ENCODE assay signal across 15 cellular contexts in genomic region chr11:60184824-60185511, GRCh38. TPM values are rescaled to one million over a fixed set of nuclear protein-coding genes. Genes with fewer than 3 reads are reported as not detected.
DNase-seq lines count a peak whose midpoint lies in the region; ATAC-seq and TF ChIP-seq lines count a peak whose summit lies in the region.
"Had no signal": no experiment of that assay in that cellular context is flagged by ENCODE, and none has a peak within 500 bp of the region (broad histone marks: within the 10 kb centered on the region; RNA-seq: fewer than 3 reads in every experiment).

No MANE protein-coding gene starts in this region.

- H3K27ac Mint-ChIP-seq in Caco-2 (ENCODE audit: unreplicated experiment), result peak overlapping the region; percentile 30
- H3K27ac Mint-ChIP-seq: activated T-helper 17 cell treated with anti-CD3 and anti-CD28 coated beads, Interleukin-2, amount 50 U/mL, for 72 hours had no signal

- no peak overlapping the region for H3K4me3 ChIP-seq in Caco-2 (ENCODE audit: low read depth, low read length)
- H3K4me3 ChIP-seq: body of pancreas, prostate gland had no signal

- 0 out of 2 replicates have a peak, but pooled peaks cover 3% of the 10 kb centered on the region for H3K9me3 ChIP-seq in Caco-2
- H3K9me3 ChIP-seq: body of pancreas, prostate gland had no signal

- intact Hi-C loops in Caco-2 (cut with micrococcal nuclease; ENCODE audit: unreplicated experiment), result no loop called here

- H3K4me1 ChIP-seq in Caco-2, result peaks cover 15% of the 10 kb centered on the region
- H3K4me1 ChIP-seq: body of pancreas, prostate gland had no signal

- BruUV-seq in Caco-2 (replicated peaks; lab: Mats Ljungman, UMichigan), result no TSS peak

- peaks cover 7% of the 10 kb centered on the region for H3K4me1 Mint-ChIP-seq in Caco-2 (ENCODE audit: low read depth, unreplicated experiment)
- H3K4me1 Mint-ChIP-seq: activated T-helper 17 cell treated with anti-CD3 and anti-CD28 coated beads, Interleukin-2, amount 50 U/mL, for 72 hours had no signal

- ATAC-seq in GM21528 (IDR thresholded peaks at IDR 0.05; ENCODE audit: low FRiP score, unreplicated experiment) (peak; percentile 79), GM19023 (IDR thresholded peaks at IDR 0.05; ENCODE audit: unreplicated experiment) (no peak)
- ATAC-seq: activated T-helper 17 cell treated with anti-CD3 and anti-CD28 coated beads, Interleukin-2, amount 50 U/mL, for 72 hours; body of pancreas had no signal

- DNase-seq in Caco-2 (no peak), NOMO-1 treated with DMSO at 0.1 percent for 48 hours (lab: John Stamatoyannopoulos, UW; ENCODE audit: unreplicated experiment) (peak; percentile 98), medulla oblongata (ENCODE audit: extremely low spot score) (peak; percentile 79), NCI-H2171 (lab: John Stamatoyannopoulos, UW) (no peak), T1000 (lab: John Stamatoyannopoulos, UW) (no peak), T-helper 1 cell (no peak)
- DNase-seq: body of pancreas, EL, NCI-H446 had no signal

- POLR2A ChIA-PET in Caco-2 (lab: Charles Lee), result no interaction called here

- peak overlapping the region; percentile 18 for H3K4me3 Mint-ChIP-seq in Caco-2 (ENCODE audit: unreplicated experiment)
- H3K4me3 Mint-ChIP-seq: activated T-helper 17 cell treated with anti-CD3 and anti-CD28 coated beads, Interleukin-2, amount 50 U/mL, for 72 hours had no signal

- no peak for TF ChIP-seq CTCF in Caco-2 (IDR thresholded peaks at IDR 0.05; ENCODE audit: insufficient read depth in 1 of 2, low read depth in 1 of 2, low read length in 1 of 2, severe bottlenecking in 1 of 2, unreplicated experiment in 1 of 2)

- no peaks in the 10 kb centered on the region for H3K27me3 ChIP-seq in Caco-2 (replicated peaks; ENCODE audit: control insufficient read depth, insufficient read depth, low read length)
- H3K27me3 ChIP-seq: body of pancreas had no signal

- H3K36me3 ChIP-seq in Caco-2 (ENCODE audit: control insufficient read depth, insufficient read depth, low read length), result no peaks in the 10 kb centered on the region; the same call in 1 of the 2 replicates
- H3K36me3 ChIP-seq: prostate gland had no signal

- H3K36me3 Mint-ChIP-seq in Caco-2 (ENCODE audit: insufficient read depth, unreplicated experiment), result no peaks in the 10 kb centered on the region

- H3K9me3 Mint-ChIP-seq in Caco-2 (ENCODE audit: unreplicated experiment), result peaks cover 18% of the 10 kb centered on the region

- CTCF ChIA-PET in Caco-2 (lab: Charles Lee), result no interaction called here

- H3K27me3 Mint-ChIP-seq in Caco-2 (ENCODE audit: insufficient read depth, unreplicated experiment), result no peaks in the 10 kb centered on the region

RNA-seq across cellular contexts. Expression of gene MS4A6A, which starts 2.1 kb away (rescaled TPM):
- not detected in 2 replicates for total RNA-seq in Caco-2 (2022)
- total RNA-seq: activated T-helper 17 cell treated with anti-CD3 and anti-CD28 coated beads, Interleukin-2, amount 50 U/mL, for 72 hours; SK-MEL-5 had no signal

RNA-seq across cellular contexts. Expression of gene MS4A4E, which starts 58.0 kb away (rescaled TPM):
- total RNA-seq in Caco-2 (2022), result not detected in 2 replicates
- total RNA-seq: activated T-helper 17 cell treated with anti-CD3 and anti-CD28 coated beads, Interleukin-2, amount 50 U/mL, for 72 hours; body of pancreas; endothelial cell of umbilical vein; SK-MEL-5 had no signal

Comparison
In these comparisons a context has a peak if more than half of its experiments do, and no peak if none do; other contexts are left out.
1. DNase-seq: peak in NOMO-1 treated with DMSO at 0.1 percent for 48 hours (single experiment) and medulla oblongata (single experiment); none in Caco-2 (0 of 2), NCI-H2171 (single experiment), T1000 (single experiment) and T-helper 1 cell (0 of 5).